In the genomic region with DNA sequence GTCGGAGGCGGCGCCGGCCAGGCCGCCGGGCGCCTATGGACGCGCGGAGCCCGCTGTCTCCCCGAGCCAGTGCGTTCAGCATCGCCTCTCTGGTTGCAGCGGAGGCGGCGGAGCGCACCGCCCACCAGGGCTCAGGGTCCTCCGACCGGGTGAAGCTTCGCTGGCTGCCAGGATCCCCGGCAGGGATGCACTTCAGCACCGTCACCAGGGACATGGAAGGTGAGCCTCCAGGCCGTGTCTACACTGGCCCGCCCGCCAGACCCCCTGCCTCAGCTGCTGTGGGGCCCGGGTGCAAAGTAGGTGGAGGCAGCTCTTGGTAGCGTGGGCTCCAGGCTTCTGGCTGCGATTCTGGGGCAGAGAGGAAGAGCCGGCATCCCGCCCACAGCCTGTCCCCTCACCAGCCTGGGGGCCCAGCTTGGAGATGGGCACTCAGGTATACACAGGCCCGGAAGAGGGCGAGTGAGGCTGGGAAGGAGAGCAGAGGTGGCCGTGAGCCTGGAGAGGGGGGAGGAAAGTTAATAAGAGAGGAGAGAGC, we compare ENCODE assay signal across 13 cellular contexts. TPM values are rescaled to one million over a fixed set of nuclear protein-coding genes. Genes with fewer than 3 reads are reported as not detected.
DNase-seq lines count a peak whose midpoint lies in the region; ATAC-seq, FAIRE-seq and TF ChIP-seq lines count a peak whose summit lies in the region.
"Had no signal": no experiment of that assay in that cellular context is flagged by ENCODE, and none has a peak within 500 bp of the region (broad histone marks: within the 10 kb centered on the region; RNA-seq: fewer than 3 reads in every experiment).

No MANE protein-coding gene starts in this region.

- TF ChIP-seq POLR2A in HepG2 (IDR thresholded peaks at IDR 0.05; ENCODE audit: insufficient read depth in 1 of 2, low read depth in 2 of 2, low read length in 2 of 2), result no peak
- TF ChIP-seq POLR2A in right lobe of liver (IDR thresholded peaks at IDR 0.05), result no peak
- no peak for TF ChIP-seq POLR2A in vagina (IDR thresholded peaks at IDR 0.05)
- TF ChIP-seq POLR2A in stomach (IDR thresholded peaks at IDR 0.05), result no peak

- H3K9me3 Mint-ChIP-seq in activated T-helper 1 cell treated with anti-CD3 and anti-CD28 coated beads, Interleukin-12 subunit alpha, Interleukin-12 subunit beta, Interleukin-2, Interleukin-4 antibody, amounts not matched to agents 30 ng/mL and 10 ng/mL and 1 ng/mL, durations not matched to agents 14 hours and 24 hours and 36 hours, result no peaks in the 10 kb centered on the region

- no peak overlapping the region for H3K4me2 ChIP-seq in HepG2 (ENCODE audit: low read depth, low read length)

- H3K4me1 ChIP-seq in HepG2 (ENCODE audit: insufficient read depth, low read length) (peaks cover 34% of the 10 kb centered on the region), right lobe of liver (peaks cover 0 to 4% (median 0%) of the 10 kb centered on the region in 4 donors), vagina (peaks cover 44% of the 10 kb centered on the region), stomach (peaks cover 34 to 62% (median 52%) of the 10 kb centered on the region in 4 donors)

- no peak overlapping the region for H3K27ac ChIP-seq in HepG2 (ENCODE audit: extremely low read length, insufficient read depth, low read length)
- H3K27ac ChIP-seq in right lobe of liver, result no peak overlapping the region
- H3K27ac ChIP-seq in vagina, result no peak overlapping the region
- no peak overlapping the region for H3K27ac ChIP-seq in stomach
- H3K27ac ChIP-seq: tibial artery had no signal

- peak overlapping the region; percentile 83 for H3K27ac Mint-ChIP-seq in activated T-helper 1 cell treated with anti-CD3 and anti-CD28 coated beads, Interleukin-12 subunit alpha, Interleukin-12 subunit beta, Interleukin-2, Interleukin-4 antibody, amounts not matched to agents 30 ng/mL and 10 ng/mL and 1 ng/mL, durations not matched to agents 14 hours and 24 hours and 36 hours

- ATAC-seq in HepG2 (no peak), right lobe of liver (no peak)
- ATAC-seq in activated CD4-positive, CD25-positive, alpha-beta regulatory T cell treated with anti-CD3 and anti-CD28 coated beads, Interleukin-2, amount 50 U/mL, for 24 hours, result no peak

- no peak for TF ChIP-seq RAD21 in HepG2 (CRISPR knock-in tag; IDR thresholded peaks at IDR 0.05)

- DNase-seq in HepG2 (ENCODE audit: low spot score) (no peak), right lobe of liver (no peak), left kidney (ENCODE audit: low read depth, low spot score) (peak; percentile 50), vagina (ENCODE audit: extremely low spot score in 2 of 2) (no peak), Ammon's horn (ENCODE audit: low spot score) (no peak), stomach (no peak)
- no peak for DNase-seq in activated T-helper 1 cell treated with anti-CD3 and anti-CD28 coated beads, Interleukin-12 subunit alpha, Interleukin-12 subunit beta, Interleukin-2, Interleukin-4 antibody, amounts not matched to agents 30 ng/mL and 10 ng/mL and 1 ng/mL, durations not matched to agents 14 hours and 24 hours and 36 hours (ENCODE audit: low spot score)
- DNase-seq: DMS153; NCI-H1105; stimulated activated CD4-positive, alpha-beta T cell treated with anti-CD3 and anti-CD28 coated beads, Interleukin-1b, Interleukin-23, amount 100 ng/mL, for 48 hours; tibial artery had no signal

- H3K27me3 Mint-ChIP-seq in activated T-helper 1 cell treated with anti-CD3 and anti-CD28 coated beads, Interleukin-12 subunit alpha, Interleukin-12 subunit beta, Interleukin-2, Interleukin-4 antibody, amounts not matched to agents 30 ng/mL and 10 ng/mL and 1 ng/mL, durations not matched to agents 14 hours and 24 hours and 36 hours (ENCODE audit: insufficient read depth), result peaks cover 59% of the 10 kb centered on the region

- peak overlapping the region; percentile 69 for H3K4me3 Mint-ChIP-seq in activated T-helper 1 cell treated with anti-CD3 and anti-CD28 coated beads, Interleukin-12 subunit alpha, Interleukin-12 subunit beta, Interleukin-2, Interleukin-4 antibody, amounts not matched to agents 30 ng/mL and 10 ng/mL and 1 ng/mL, durations not matched to agents 14 hours and 24 hours and 36 hours

- H3K27me3 ChIP-seq in HepG2 (ENCODE audit: control insufficient read depth in 1 of 2, insufficient read depth in 2 of 2, low read length in 2 of 2) (peaks cover 11 to 89% of the 10 kb centered on the region in 2 experiments), right lobe of liver (peaks cover 0 to 12% of the 10 kb centered on the region in 2 donors), vagina (peaks cover 13% of the 10 kb centered on the region), stomach (peaks cover 35 to 95% (median 94%) of the 10 kb centered on the region in 3 donors)

- peaks cover 17% of the 10 kb centered on the region for H3K4me1 Mint-ChIP-seq in activated T-helper 1 cell treated with anti-CD3 and anti-CD28 coated beads, Interleukin-12 subunit alpha, Interleukin-12 subunit beta, Interleukin-2, Interleukin-4 antibody, amounts not matched to agents 30 ng/mL and 10 ng/mL and 1 ng/mL, durations not matched to agents 14 hours and 24 hours and 36 hours (ENCODE audit: low read depth)

- 46% methylated on average over 8 of the region's 35 CpGs for WGBS in HepG2 (ENCODE audit: low lambda C conversion rate)
- 6% methylated on average over 3 of the region's 35 CpGs for WGBS in right lobe of liver (ENCODE audit: insufficient coverage, low coverage, low lambda C conversion rate, missing lambda C conversion rate)
- 3 to 8% (median 5%) methylated on average over 20 to 35 of the region's 35 CpGs for WGBS in stomach, 5 donors

- POLR2A ChIA-PET in HepG2 (lab: Yijun Ruan, JAX), result no interaction called here

- peaks cover 4% of the 10 kb centered on the region for H3K36me3 Mint-ChIP-seq in activated T-helper 1 cell treated with anti-CD3 and anti-CD28 coated beads, Interleukin-12 subunit alpha, Interleukin-12 subunit beta, Interleukin-2, Interleukin-4 antibody, amounts not matched to agents 30 ng/mL and 10 ng/mL and 1 ng/mL, durations not matched to agents 14 hours and 24 hours and 36 hours (ENCODE audit: low read depth)

- no peak overlapping the region for H2AFZ ChIP-seq in HepG2 (ENCODE audit: low read length)

- intact Hi-C loops in HepG2 (cut with micrococcal nuclease; ENCODE audit: unreplicated experiment) (no loop called here), right lobe of liver (cut with DNase I) (loop anchor here (10.0 kb wide), 2 partner anchors 85 to 115 kb away; no protein-coding TSS in a partner anchor), vagina (cut with DNase I) (no loop called here), stomach (cut with DNase I; ENCODE audit: low total_unique reads) (no loop called here)
- intact Hi-C loops in activated T-helper 1 cell treated with anti-CD3 and anti-CD28 coated beads, Interleukin-12 subunit alpha, Interleukin-12 subunit beta, Interleukin-2, Interleukin-4 antibody, amounts not matched to agents 30 ng/mL and 10 ng/mL and 1 ng/mL, durations not matched to agents 14 hours and 24 hours and 36 hours (cut with micrococcal nuclease), result loop anchor here (5.0 kb wide), 1 partner anchor 133 kb away; no protein-coding TSS in a partner anchor

- no peaks in the 10 kb centered on the region for H3K79me2 ChIP-seq in HepG2 (ENCODE audit: insufficient read depth, low read length)

- no peak overlapping the region for H3K9ac ChIP-seq in HepG2 (ENCODE audit: insufficient read depth, low read depth, low read length)

- H3K9me3 ChIP-seq in HepG2 (ENCODE audit: low read length) (no peaks in the 10 kb centered on the region), right lobe of liver (no peaks in the 10 kb centered on the region), vagina (no peaks in the 10 kb centered on the region), stomach (no peaks in the 10 kb centered on the region)
- H3K9me3 ChIP-seq: tibial artery had no signal

- FAIRE-seq in HepG2 (lab: Jason Lieb, UNC), result no peak

- TF ChIP-seq CTCF in HepG2 (CRISPR knock-in tag; IDR thresholded peaks at IDR 0.05) (no peak), right lobe of liver (IDR thresholded peaks at IDR 0.05) (no peak), vagina (IDR thresholded peaks at IDR 0.05) (no peak), stomach (IDR thresholded peaks at IDR 0.05) (no peak)

- TF ChIP-seq EP300 in HepG2 (IDR thresholded peaks at IDR 0.05; ENCODE audit: low read depth in 2 of 2, low read length in 2 of 2), result no peak
- no peak for TF ChIP-seq EP300 in HepG2 (CRISPR knock-in tag; IDR thresholded peaks at IDR 0.05; ENCODE audit: borderline replicate concordance)
- no peak for TF ChIP-seq EP300 in stomach (IDR thresholded peaks at IDR 0.05)

- in situ Hi-C loops in HepG2 (cut with HindIII; ENCODE audit: extremely low pct_ligation_motif_present, low pct_unique_long_range_greater_than_20kb), result loop anchor here (10.0 kb wide), 1 partner anchor 155 kb away; no protein-coding TSS in a partner anchor

- H3K4me3 ChIP-seq in HepG2 (replicated peaks in 1 of 3; ENCODE audit: insufficient read depth in 1 of 3, low read depth in 2 of 3, low read length in 3 of 3) (no peak overlapping the region), right lobe of liver (no peak overlapping the region), vagina (peak overlapping the region; percentile 26 to 31), stomach (peak overlapping the region in 1 of 4 donors; percentile 21)
- H3K4me3 ChIP-seq: tibial artery had no signal

- CTCF ChIA-PET in HepG2 (lab: Yijun Ruan, JAX; ENCODE audit: low intra/inter-chr PET ratio, low total read pairs), result no interaction called here

- no TSS peak for BruUV-seq in HepG2 (replicated peaks; lab: Mats Ljungman, UMichigan)

- H4K20me1 ChIP-seq in HepG2 (ENCODE audit: insufficient read depth, low read length), result no peaks in the 10 kb centered on the region; the same call in 1 of the 2 replicates

- no peaks in the 10 kb centered on the region for H3K36me3 ChIP-seq in HepG2 (replicated peaks in 1 of 2; ENCODE audit: control insufficient read depth in 1 of 2, insufficient read depth in 2 of 2, low read length in 2 of 2)
- no peaks in the 10 kb centered on the region for H3K36me3 ChIP-seq in right lobe of liver
- no peaks in the 10 kb centered on the region for H3K36me3 ChIP-seq in vagina
- H3K36me3 ChIP-seq in stomach, result no peaks in the 10 kb centered on the region
- H3K36me3 ChIP-seq: tibial artery had no signal

RNA-seq across cellular contexts. Expression of a gene that starts 1.1 kb away (rescaled TPM):
- total RNA-seq in HepG2 (2016; rRNA removed; fragmentation: Illumina TruSeq; extraction: Trizol) (not detected in 2 replicates), right lobe of liver (under 1 TPM in 4 of 6 experiments, not detected in 2; 0.24 to 0.37 (median 0.30) TPM), vagina (7.1 TPM), stomach (under 1 TPM in 2 of 5 donors, not detected in 3; 0.43 to 0.73 TPM)
- not detected in 2 replicates for total RNA-seq in HepG2 (2016; cell fraction: cytosol; rRNA removed; fragmentation: Illumina TruSeq; extraction: Trizol; ENCODE audit: low read depth)
- not detected in 2 replicates for total RNA-seq in HepG2 (2016; cell fraction: insoluble cytoplasmic fraction; rRNA removed; fragmentation: Illumina TruSeq; extraction: Trizol)
- total RNA-seq in HepG2 (2016; cell fraction: membrane; rRNA removed; fragmentation: Illumina TruSeq; extraction: Trizol), result not detected in 2 replicates
- not detected in 2 replicates for total RNA-seq in HepG2 (2016; cell fraction: nucleus; rRNA removed; fragmentation: Illumina TruSeq; extraction: Trizol)
- polyA plus RNA-seq in HepG2 (2011; rRNA removed) (not detected in 2 replicates), stomach (1 to 10 TPM in 1 of 3 donors, under 1 TPM in 1, not detected in 1; 0.62 to 1.1 TPM)
- polyA plus RNA-seq in HepG2 (2011; cell fraction: cytosol; rRNA removed), result 0.03 TPM in 1 of 2 replicates, not detected in the other
- 0.23 TPM in 1 of 2 replicates, not detected in the other for polyA plus RNA-seq in HepG2 (2011; cell fraction: nucleus; rRNA removed)
- polyA plus RNA-seq in HepG2 (2012), result not detected in 2 replicates
- not detected in 2 replicates for polyA plus RNA-seq in HepG2 (2016; cell fraction: cytosol; fragmentation: Illumina TruSeq; extraction: Trizol; ENCODE audit: low read depth)
- not detected in 2 replicates for polyA plus RNA-seq in HepG2 (2016; cell fraction: insoluble cytoplasmic fraction; fragmentation: Illumina TruSeq; extraction: Trizol; ENCODE audit: low read depth)
- polyA plus RNA-seq in HepG2 (2016; cell fraction: membrane; fragmentation: Illumina TruSeq; extraction: Trizol; ENCODE audit: low read depth), result 0.08 TPM in 1 of 2 replicates, not detected in the other
- polyA plus RNA-seq in HepG2 (2016; cell fraction: nucleus; fragmentation: Illumina TruSeq; extraction: Trizol; ENCODE audit: insufficient read depth, low read depth), result not detected in 2 replicates
- polyA minus RNA-seq in HepG2 (2011; rRNA and poly(A)+ RNA removed; ENCODE audit: low replicate concordance), result not detected in 2 replicates
- not detected in 2 replicates for polyA minus RNA-seq in HepG2 (2011; cell fraction: cytosol; rRNA and poly(A)+ RNA removed)
- polyA minus RNA-seq in HepG2 (2011; cell fraction: nucleus; rRNA and poly(A)+ RNA removed), result not detected in 2 replicates
- total RNA-seq in activated T-helper 1 cell treated with anti-CD3 and anti-CD28 coated beads, Interleukin-12 subunit alpha, Interleukin-12 subunit beta, Interleukin-2, Interleukin-4 antibody, amounts not matched to agents 30 ng/mL and 10 ng/mL and 1 ng/mL, durations not matched to agents 14 hours and 24 hours and 36 hours, result 0.29 and 0.56 TPM in 2 replicates

RNA-seq across cellular contexts. Expression of a gene that starts 36.2 kb away (rescaled TPM):
- not detected in 2 replicates for total RNA-seq in HepG2 (2016; rRNA removed; fragmentation: Illumina TruSeq; extraction: Trizol)
- total RNA-seq in HepG2 (2016; cell fraction: cytosol; rRNA removed; fragmentation: Illumina TruSeq; extraction: Trizol; ENCODE audit: low read depth), result not detected in 2 replicates
- total RNA-seq in HepG2 (2016; cell fraction: insoluble cytoplasmic fraction; rRNA removed; fragmentation: Illumina TruSeq; extraction: Trizol), result not detected in 2 replicates
- 0.10 TPM in 1 of 2 replicates, not detected in the other for total RNA-seq in HepG2 (2016; cell fraction: membrane; rRNA removed; fragmentation: Illumina TruSeq; extraction: Trizol)
- total RNA-seq in HepG2 (2016; cell fraction: nucleus; rRNA removed; fragmentation: Illumina TruSeq; extraction: Trizol), result not detected in 2 replicates
- 0.07 TPM in 1 of 2 replicates, not detected in the other for polyA plus RNA-seq in HepG2 (2011; rRNA removed)
- polyA plus RNA-seq in HepG2 (2011; cell fraction: cytosol; rRNA removed), result 0.16 TPM in 1 of 2 replicates, not detected in the other
- polyA plus RNA-seq in HepG2 (2011; cell fraction: nucleus; rRNA removed), result 0.47 TPM in 1 of 2 replicates, not detected in the other
- polyA plus RNA-seq in HepG2 (2012), result not detected in 2 replicates
- not detected in 2 replicates for polyA plus RNA-seq in HepG2 (2016; cell fraction: cytosol; fragmentation: Illumina TruSeq; extraction: Trizol; ENCODE audit: low read depth)
- not detected in 2 replicates for polyA plus RNA-seq in HepG2 (2016; cell fraction: insoluble cytoplasmic fraction; fragmentation: Illumina TruSeq; extraction: Trizol; ENCODE audit: low read depth)
- not detected in 2 replicates for polyA plus RNA-seq in HepG2 (2016; cell fraction: membrane; fragmentation: Illumina TruSeq; extraction: Trizol; ENCODE audit: low read depth)
- not detected in 2 replicates for polyA plus RNA-seq in HepG2 (2016; cell fraction: nucleus; fragmentation: Illumina TruSeq; extraction: Trizol; ENCODE audit: insufficient read depth, low read depth)
- polyA minus RNA-seq in HepG2 (2011; rRNA and poly(A)+ RNA removed; ENCODE audit: low replicate concordance), result 0.32 TPM in 1 of 2 replicates, not detected in the other
- polyA minus RNA-seq in HepG2 (2011; cell fraction: cytosol; rRNA and poly(A)+ RNA removed), result not detected in 2 replicates
- not detected in 2 replicates for polyA minus RNA-seq in HepG2 (2011; cell fraction: nucleus; rRNA and poly(A)+ RNA removed)
- 1 to 10 TPM in 1 of 6 experiments, under 1 TPM in 4, not detected in 1; 0.15 to 1.3 (median 0.62) TPM for total RNA-seq in right lobe of liver
- not detected in 2 replicates for total RNA-seq in activated T-helper 1 cell treated with anti-CD3 and anti-CD28 coated beads, Interleukin-12 subunit alpha, Interleukin-12 subunit beta, Interleukin-2, Interleukin-4 antibody, amounts not matched to agents 30 ng/mL and 10 ng/mL and 1 ng/mL, durations not matched to agents 14 hours and 24 hours and 36 hours
- 14.5 TPM for total RNA-seq in vagina
- total RNA-seq in stomach, result 10 to 100 TPM in 1 of 5 donors, 1 to 10 TPM in 2, not detected in 2; 2.4 to 27.8 (median 9.3) TPM
- 10 to 100 TPM in 1 of 3 donors, 1 to 10 TPM in 2; 5.5 to 12.4 (median 8.0) TPM for polyA plus RNA-seq in stomach
- total RNA-seq: OCI-LY7 had no signal

RNA-seq across cellular contexts. Expression of a gene that starts 45.2 kb away (rescaled TPM):
- total RNA-seq in HepG2 (2016; rRNA removed; fragmentation: Illumina TruSeq; extraction: Trizol) (not detected in 2 replicates), right lobe of liver (1 to 10 TPM; 1.3 to 3.7 (median 2.1) TPM), vagina (67.3 TPM), stomach (10 to 100 TPM in 3 of 5 donors, 1 to 10 TPM in 2; 1.2 to 38.8 (median 13.9) TPM)
- total RNA-seq in HepG2 (2016; cell fraction: cytosol; rRNA removed; fragmentation: Illumina TruSeq; extraction: Trizol; ENCODE audit: low read depth), result 0.09 and 0.20 TPM in 2 replicates
- not detected in 2 replicates for total RNA-seq in HepG2 (2016; cell fraction: insoluble cytoplasmic fraction; rRNA removed; fragmentation: Illumina TruSeq; extraction: Trizol)
- total RNA-seq in HepG2 (2016; cell fraction: membrane; rRNA removed; fragmentation: Illumina TruSeq; extraction: Trizol), result 0.06 and 0.10 TPM in 2 replicates
- not detected in 2 replicates for total RNA-seq in HepG2 (2016; cell fraction: nucleus; rRNA removed; fragmentation: Illumina TruSeq; extraction: Trizol)
- polyA plus RNA-seq in HepG2 (2011; rRNA removed) (0.33 and 0.55 TPM in 2 replicates), stomach (10 to 100 TPM in 2 of 3 donors, 1 to 10 TPM in 1; 8.2 to 16.0 (median 11.1) TPM)
- 0.04 TPM in 1 of 2 replicates, not detected in the other for polyA plus RNA-seq in HepG2 (2011; cell fraction: cytosol; rRNA removed)
- 0.57 and 0.82 TPM in 2 replicates for polyA plus RNA-seq in HepG2 (2011; cell fraction: nucleus; rRNA removed)
- polyA plus RNA-seq in HepG2 (2012), result 0.08 TPM in 1 of 2 replicates, not detected in the other
- polyA plus RNA-seq in HepG2 (2016; cell fraction: cytosol; fragmentation: Illumina TruSeq; extraction: Trizol; ENCODE audit: low read depth), result 0.15 and 0.23 TPM in 2 replicates
- not detected in 2 replicates for polyA plus RNA-seq in HepG2 (2016; cell fraction: insoluble cytoplasmic fraction; fragmentation: Illumina TruSeq; extraction: Trizol; ENCODE audit: low read depth)
- polyA plus RNA-seq in HepG2 (2016; cell fraction: membrane; fragmentation: Illumina TruSeq; extraction: Trizol; ENCODE audit: low read depth), result 0.23 and 0.58 TPM in 2 replicates
- 0.28 TPM in 1 of 2 replicates, not detected in the other for polyA plus RNA-seq in HepG2 (2016; cell fraction: nucleus; fragmentation: Illumina TruSeq; extraction: Trizol; ENCODE audit: insufficient read depth, low read depth)
- polyA minus RNA-seq in HepG2 (2011; rRNA and poly(A)+ RNA removed; ENCODE audit: low replicate concordance), result 1.0 and 1.5 TPM in 2 replicates
- polyA minus RNA-seq in HepG2 (2011; cell fraction: cytosol; rRNA and poly(A)+ RNA removed), result not detected in 2 replicates
- 0.77 TPM in 1 of 2 replicates, not detected in the other for polyA minus RNA-seq in HepG2 (2011; cell fraction: nucleus; rRNA and poly(A)+ RNA removed)
- 0.98 and 1.3 TPM in 2 replicates for total RNA-seq in activated T-helper 1 cell treated with anti-CD3 and anti-CD28 coated beads, Interleukin-12 subunit alpha, Interleukin-12 subunit beta, Interleukin-2, Interleukin-4 antibody, amounts not matched to agents 30 ng/mL and 10 ng/mL and 1 ng/mL, durations not matched to agents 14 hours and 24 hours and 36 hours
- total RNA-seq: OCI-LY7 had no signal

Comparison
In these comparisons a context has a peak if more than half of its experiments do, and no peak if none do; other contexts are left out.
1. intact Hi-C loops: an anchor here in right lobe of liver (10.0 kb wide) and activated T-helper 1 cell treated with anti-CD3 and anti-CD28 coated beads, Interleukin-12 subunit alpha, Interleukin-12 subunit beta, Interleukin-2, Interleukin-4 antibody, amounts not matched to agents 30 ng/mL and 10 ng/mL and 1 ng/mL, durations not matched to agents 14 hours and 24 hours and 36 hours (5.0 kb wide); none called in HepG2, vagina and stomach.
2. H3K4me3 ChIP-seq: peak in vagina (2 of 2); none in HepG2 (0 of 3) and right lobe of liver (0 of 3).